Comparison of ENCODE assay signal across 8 cellular contexts in the genomic region with DNA sequence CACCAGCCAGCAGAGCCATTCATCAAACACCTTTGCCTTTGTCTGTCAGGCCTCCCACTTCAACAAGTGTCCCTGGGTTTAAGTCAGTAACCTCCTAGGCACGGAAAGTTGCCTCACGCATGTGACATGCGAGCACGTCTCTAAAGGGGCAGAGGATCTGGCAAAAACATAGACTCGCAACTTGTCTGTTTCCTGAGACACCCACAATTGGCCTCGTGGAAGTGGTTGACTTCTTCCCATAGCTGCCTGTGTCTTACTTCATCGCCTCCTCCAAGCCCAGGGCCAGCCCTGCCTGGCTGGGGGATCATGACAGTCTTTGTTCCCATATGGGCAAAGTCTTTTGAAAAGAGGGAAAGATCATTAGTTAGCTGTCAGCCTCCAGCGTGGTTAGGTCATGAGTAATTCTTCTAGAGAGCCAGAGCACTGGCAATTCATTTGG. TPM values are rescaled to one million over a fixed set of nuclear protein-coding genes. Genes with fewer than 3 reads are reported as not detected.
DNase-seq lines count a peak whose midpoint lies in the region; ATAC-seq, FAIRE-seq and TF ChIP-seq lines count a peak whose summit lies in the region.

No MANE protein-coding gene starts in this region.

- no peaks in the 10 kb centered on the region for H3K27me3 Mint-ChIP-seq in astrocyte (ENCODE audit: low read depth, unreplicated experiment)
- H3K27me3 Mint-ChIP-seq in stimulated activated naive CD8-positive, alpha-beta T cell treated with anti-CD3 and anti-CD28 coated beads, Interleukin-15, amount 100 ng/mL, for 72 hours: no peaks in the 10 kb centered on the region

- FAIRE-seq in astrocyte (lab: Jason Lieb, UNC): no peak
- FAIRE-seq in keratinocyte (lab: Jason Lieb, UNC): no peak

- TF ChIP-seq CTCF in HEK293 (tag by site-specific recombination; IDR thresholded peaks at IDR 0.05) (no peak), astrocyte (IDR thresholded peaks at IDR 0.05; ENCODE audit: insufficient read depth, low read depth, low read length) (no peak), keratinocyte (optimal IDR thresholded peaks at IDR 0.05 in 1 of 3, IDR thresholded peaks at IDR 0.05 in 1 of 3, conservative IDR thresholded peaks at IDR 0.05 in 1 of 3; ENCODE audit: extremely low read depth in 1 of 3, insufficient read depth in 2 of 3, low read length in 3 of 3) (no peak)

- H3K27ac Mint-ChIP-seq in astrocyte (ENCODE audit: unreplicated experiment): peak overlapping the region; percentile 97
- H3K27ac Mint-ChIP-seq in stimulated activated naive CD8-positive, alpha-beta T cell treated with anti-CD3 and anti-CD28 coated beads, Interleukin-15, amount 100 ng/mL, for 72 hours: no peak overlapping the region

- peak overlapping the region; percentile 41 for H2AFZ ChIP-seq in astrocyte (ENCODE audit: low read depth, low read length)
- no peak overlapping the region for H2AFZ ChIP-seq in keratinocyte (ENCODE audit: control insufficient read depth, low read length)

- dilution Hi-C loops in keratinocyte (cut with MboI; ENCODE audit: extremely low pct_ligation_motif_present, low sequenced_read_pairs): no loop called here

- no peaks in the 10 kb centered on the region for H3K27me3 ChIP-seq in astrocyte (ENCODE audit: insufficient read depth, low read length)
- no peaks in the 10 kb centered on the region for H3K27me3 ChIP-seq in keratinocyte (ENCODE audit: control insufficient read depth, extremely low read depth, insufficient read depth, low read length)

- no peaks in the 10 kb centered on the region for H3K36me3 Mint-ChIP-seq in astrocyte (ENCODE audit: low read depth, unreplicated experiment)

- POLR2A ChIA-PET in HEK293 (lab: Yijun Ruan, JAX): no interaction called here

- H4K20me1 ChIP-seq in astrocyte (ENCODE audit: insufficient read depth, low read length) (no peaks in the 10 kb centered on the region), keratinocyte (ENCODE audit: control insufficient read depth, extremely low read depth, insufficient read depth, low read length) (no peaks in the 10 kb centered on the region)

- no peak overlapping the region for H3K4me3 ChIP-seq in HEK293 (ENCODE audit: low read depth, low read length)
- peak overlapping the region; percentile 53 for H3K4me3 ChIP-seq in astrocyte (ENCODE audit: insufficient read depth, low read depth, low read length)
- no peak overlapping the region for H3K4me3 ChIP-seq in keratinocyte (ENCODE audit: control insufficient read depth in 2 of 3, extremely low read depth in 1 of 3, insufficient read depth in 2 of 3, low read depth in 1 of 3, low read length in 3 of 3)

- H3K79me2 ChIP-seq in astrocyte (ENCODE audit: insufficient read depth, low read length): no peaks in the 10 kb centered on the region
- no peaks in the 10 kb centered on the region for H3K79me2 ChIP-seq in keratinocyte (ENCODE audit: control insufficient read depth, insufficient read depth, low read length)

- CTCF ChIA-PET in HEK293 (lab: Yijun Ruan, JAX): interaction anchor here (0.5 to 7.6 kb wide), 6 partner anchors 11 to 485 kb away, joined by 3 to 69 read pairs (median 4); no protein-coding TSS in a partner anchor

- H3K9me3 Mint-ChIP-seq in astrocyte (ENCODE audit: unreplicated experiment): no peaks in the 10 kb centered on the region
- no peaks in the 10 kb centered on the region for H3K9me3 Mint-ChIP-seq in stimulated activated naive CD8-positive, alpha-beta T cell treated with anti-CD3 and anti-CD28 coated beads, Interleukin-15, amount 100 ng/mL, for 72 hours

- no peak overlapping the region for H3K4me3 Mint-ChIP-seq in astrocyte (ENCODE audit: unreplicated experiment)
- peak overlapping the region; percentile 7 to 11 for H3K4me3 Mint-ChIP-seq in stimulated activated naive CD8-positive, alpha-beta T cell treated with anti-CD3 and anti-CD28 coated beads, Interleukin-15, amount 100 ng/mL, for 72 hours

- H3K36me3 ChIP-seq in HEK293 (ENCODE audit: control insufficient read depth in 2 of 2, insufficient read depth in 1 of 2, low read length in 2 of 2) (no peaks in the 10 kb centered on the region), astrocyte (ENCODE audit: insufficient read depth, low read length) (no peaks in the 10 kb centered on the region), keratinocyte (ENCODE audit: control insufficient read depth in 2 of 2, extremely low read depth in 1 of 2, insufficient read depth in 2 of 2, low read length in 2 of 2) (no peaks in the 10 kb centered on the region)

- peak overlapping the region; percentile 90 for H3K4me2 ChIP-seq in astrocyte (ENCODE audit: low read length)
- peak overlapping the region; percentile 63 for H3K4me2 ChIP-seq in keratinocyte (ENCODE audit: control insufficient read depth, extremely low read depth, insufficient read depth, low read depth, low read length)

- H3K9me3 ChIP-seq in HEK293 (ENCODE audit: control insufficient read depth, insufficient read depth, low read depth, low read length) (no peaks in the 10 kb centered on the region), astrocyte (ENCODE audit: insufficient read depth, low read depth, low read length) (no peaks in the 10 kb centered on the region), keratinocyte (ENCODE audit: control insufficient read depth, low read depth, low read length) (no peaks in the 10 kb centered on the region)

- ATAC-seq in stimulated activated naive CD8-positive, alpha-beta T cell treated with anti-CD3 and anti-CD28 coated beads, Interleukin-15, amount 100 ng/mL, for 72 hours: no peak
- no peak for ATAC-seq in HG03135 (IDR thresholded peaks at IDR 0.05; ENCODE audit: unreplicated experiment)

- DNase-seq in astrocyte (ENCODE audit: low read depth) (peak; percentile 98), keratinocyte (ENCODE audit: low read depth, low spot score) (no peak), NCI-H2196 (lab: John Stamatoyannopoulos, UW; ENCODE audit: unreplicated experiment) (no peak), SKM-1 treated with dmso at 0.1 percent for 144 hours (lab: John Stamatoyannopoulos, UW; ENCODE audit: unreplicated experiment) (no peak)
- DNase-seq in stimulated activated naive CD8-positive, alpha-beta T cell treated with anti-CD3 and anti-CD28 coated beads, Interleukin-15, amount 100 ng/mL, for 72 hours: no peak
- no peak for DNase-seq in stimulated activated naive CD4-positive, alpha-beta T cell (lab: John Stamatoyannopoulos, UW)

- no peaks in the 10 kb centered on the region for H3K9me1 ChIP-seq in keratinocyte (ENCODE audit: control insufficient read depth, extremely low read depth, insufficient read depth, low read length)

- peaks cover 51% of the 10 kb centered on the region for H3K4me1 Mint-ChIP-seq in astrocyte (ENCODE audit: low read depth, unreplicated experiment)
- H3K4me1 Mint-ChIP-seq in stimulated activated naive CD8-positive, alpha-beta T cell treated with anti-CD3 and anti-CD28 coated beads, Interleukin-15, amount 100 ng/mL, for 72 hours: peaks cover 49% of the 10 kb centered on the region

- H3K9ac ChIP-seq in astrocyte (ENCODE audit: low read length) (peak overlapping the region; percentile 91), keratinocyte (ENCODE audit: control insufficient read depth, extremely low read depth, insufficient read depth, low read length) (no peak overlapping the region)

- H3K27ac ChIP-seq in HEK293 (ENCODE audit: extremely low read depth, low read depth, low read length) (no peak overlapping the region), astrocyte (ENCODE audit: low read depth, low read length) (peak overlapping the region; percentile 97), keratinocyte (ENCODE audit: control insufficient read depth, insufficient read depth, low read length) (no peak overlapping the region)

- peaks cover 18% of the 10 kb centered on the region for H3K4me1 ChIP-seq in HEK293 (ENCODE audit: control insufficient read depth, insufficient read depth, low read length)
- peaks cover 54% of the 10 kb centered on the region for H3K4me1 ChIP-seq in astrocyte (ENCODE audit: insufficient read depth, low read length)
- H3K4me1 ChIP-seq in keratinocyte (ENCODE audit: control insufficient read depth, extremely low read depth, insufficient read depth, low read length): peaks cover 34% of the 10 kb centered on the region

TF ChIP-seq in HEK293, 187 proteins besides CTCF, POLR2A, EP300 and RAD21:
- no peak for TF ChIP-seq EGR2 (tag by site-specific recombination; IDR thresholded peaks at IDR 0.05; ENCODE audit: low read depth)
- TF ChIP-seq ZNF843 (tag by site-specific recombination; IDR thresholded peaks at IDR 0.05): no peak
- peak; percentile 76 for TF ChIP-seq SCRT2 (tag by site-specific recombination; IDR thresholded peaks at IDR 0.05)

RNA-seq across cellular contexts. Expression of gene GLRX, which starts 35.5 kb away (rescaled TPM):
- total RNA-seq in astrocyte: 38.4 and 40.5 TPM in 2 replicates
- polyA plus RNA-seq in keratinocyte: 9.8 to 32.4 TPM (median 15.6 TPM) in 3 replicates
- polyA plus RNA-seq in keratinocyte (2011; ENCODE audit: low read depth): 50.0 TPM
- 14.9 and 17.6 TPM in 2 replicates for polyA plus RNA-seq in keratinocyte (2011; cell fraction: cytosol; rRNA removed)
- 8.6 and 10.4 TPM in 2 replicates for polyA plus RNA-seq in keratinocyte (2011; cell fraction: nucleus; rRNA removed)
- polyA plus RNA-seq in keratinocyte (2012; ENCODE audit: low replicate concordance): 12.5 and 112 TPM in 2 replicates
- polyA minus RNA-seq in keratinocyte: 1.9 to 12.0 TPM (median 11.0 TPM) in 3 replicates
- polyA minus RNA-seq in keratinocyte (2011; cell fraction: cytosol; rRNA and poly(A)+ RNA removed): not detected
- polyA minus RNA-seq in keratinocyte (2011; cell fraction: nucleus; rRNA and poly(A)+ RNA removed): 5.9 and 7.2 TPM in 2 replicates
